Comparison of ENCODE assay signal across 10 cellular contexts in the genomic region with DNA sequence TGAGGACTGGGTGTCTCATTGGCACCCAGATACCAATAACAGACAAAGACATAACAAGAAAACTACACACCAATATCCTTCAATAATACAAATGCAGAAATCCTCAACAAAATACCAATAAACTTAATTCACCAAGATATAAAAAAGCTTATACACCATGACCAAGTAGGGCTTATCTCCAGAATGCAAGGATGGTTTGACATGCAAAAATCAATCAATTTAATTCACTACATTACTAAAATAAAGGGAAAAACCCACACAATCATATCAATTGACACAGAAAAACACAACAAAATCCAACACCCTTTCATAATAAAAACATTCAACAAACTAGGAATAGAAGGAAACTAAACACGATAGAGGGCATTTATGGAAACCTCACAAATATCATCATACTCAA. TPM values are rescaled to one million over a fixed set of nuclear protein-coding genes. Genes with fewer than 3 reads are reported as not detected.
"Had no signal": no experiment of that assay in that cellular context is flagged by ENCODE, and none has a peak within 500 bp of the region (broad histone marks: within the 10 kb centered on the region; RNA-seq: fewer than 3 reads in every experiment).

No MANE protein-coding gene starts in this region.

- H3K27ac ChIP-seq: GM23248, HL-60 had no signal

- H3K4me1 ChIP-seq: HAP-1 had no signal

- H3K27ac Mint-ChIP-seq: HFFc6, IgD-negative memory B cell had no signal

- H3K4me3 ChIP-seq: GM23248, HAP-1 had no signal

- H3K36me3 ChIP-seq: HAP-1 had no signal

- DNase-seq: GM23248, GOT3, H7, HFFc6 had no signal

- H3K4me3 Mint-ChIP-seq: HFFc6 had no signal

- H3K4me1 Mint-ChIP-seq: IgD-negative memory B cell had no signal

RNA-seq across cellular contexts. Expression of a gene that starts 40.6 kb away (rescaled TPM):
- total RNA-seq: GM23248, H4, H7, HepG2, HFFc6, HT1080 had no signal
